Comparison of ENCODE assay signal across 8 cellular contexts in genomic region chr14:33948143-33948962, GRCh38. TPM values are rescaled to one million over a fixed set of nuclear protein-coding genes. Genes with fewer than 3 reads are reported as not detected.
DNase-seq lines count a peak whose midpoint lies in the region; TF ChIP-seq lines count a peak whose summit lies in the region.
"Had no signal": no experiment of that assay in that cellular context is flagged by ENCODE, and none has a peak within 500 bp of the region (broad histone marks: within the 10 kb centered on the region; RNA-seq: fewer than 3 reads in every experiment).

No MANE protein-coding gene starts in this region.

- no peak overlapping the region for H4K8ac ChIP-seq in trophoblast cell (ENCODE audit: low read depth, low read length)

- no peak overlapping the region for H2BK5ac ChIP-seq in trophoblast cell (ENCODE audit: low read depth, low read length, poor library complexity)

- peak; percentile 40 for DNase-seq in LNCaP clone FGC (ENCODE audit: low read depth)
- DNase-seq in trophoblast cell, result no peak
- DNase-seq in NCI-H2171 (lab: John Stamatoyannopoulos, UW), result no peak
- DNase-seq in MV-4-11 (lab: John Stamatoyannopoulos, UW), result no peak
- no peak for DNase-seq in GOT3 (lab: John Stamatoyannopoulos, UW)
- DNase-seq: RPMI8226 had no signal

- TF ChIP-seq CTCF in LNCaP clone FGC (IDR thresholded peaks at IDR 0.05; ENCODE audit: control insufficient read depth, extremely low read depth, insufficient read depth), result no peak

- no peak overlapping the region for H3K23ac ChIP-seq in trophoblast cell (ENCODE audit: low read length)

- H3K79me1 ChIP-seq in trophoblast cell (ENCODE audit: low read length), result peaks cover 4% of the 10 kb centered on the region

- H4K91ac ChIP-seq in trophoblast cell (ENCODE audit: low read depth, low read length), result no peak overlapping the region

- no peak overlapping the region for H3K14ac ChIP-seq in trophoblast cell (ENCODE audit: low read length)

- H2AFZ ChIP-seq in trophoblast cell (ENCODE audit: insufficient read depth, low read length, poor library complexity), result no peak overlapping the region

- H3K4me2 ChIP-seq in trophoblast cell (ENCODE audit: low read length), result peak overlapping the region; percentile 15

- no peak overlapping the region for H3K27ac ChIP-seq in duodenal mucosa (ENCODE audit: low read depth, low read length)
- H3K27ac ChIP-seq in trophoblast cell (ENCODE audit: low read depth, low read length), result no peak overlapping the region

- H2BK120ac ChIP-seq in trophoblast cell (ENCODE audit: insufficient read depth, low read length, poor library complexity), result no peak overlapping the region

- H2BK12ac ChIP-seq in trophoblast cell (ENCODE audit: low read length), result no peak overlapping the region

- no CpG with 5 or more reads among the region's 4 CpGs for WGBS in trophoblast cell (ENCODE audit: extremely low coverage, insufficient coverage, insufficient read length)

- H3K4me1 ChIP-seq in duodenal mucosa (ENCODE audit: control insufficient read depth in 1 of 2, insufficient read depth in 2 of 2, low read length in 2 of 2) (peaks cover 25 to 37% of the 10 kb centered on the region in 2 donors), trophoblast cell (ENCODE audit: control insufficient read depth in 1 of 2, insufficient read depth in 2 of 2, low read length in 2 of 2) (peaks cover 2 to 8% of the 10 kb centered on the region in 2 experiments)

- no peak overlapping the region for H3K18ac ChIP-seq in trophoblast cell (ENCODE audit: low read length)

- H3K79me2 ChIP-seq in trophoblast cell (ENCODE audit: control insufficient read depth, insufficient read depth, low read length, poor library complexity), result peaks cover 2% of the 10 kb centered on the region

- no peak overlapping the region for H4K12ac ChIP-seq in trophoblast cell (ENCODE audit: low read depth, low read length)

- no peaks in the 10 kb centered on the region for H3K9me3 ChIP-seq in duodenal mucosa (ENCODE audit: control insufficient read depth in 1 of 2, low read length in 2 of 2)
- no peaks in the 10 kb centered on the region for H3K9me3 ChIP-seq in trophoblast cell (ENCODE audit: insufficient read depth, low read depth, low read length)

- no peaks in the 10 kb centered on the region for H3K27me3 ChIP-seq in duodenal mucosa (ENCODE audit: control insufficient read depth in 1 of 2, insufficient read depth in 2 of 2, low read length in 2 of 2)
- peaks cover 8% of the 10 kb centered on the region for H3K27me3 ChIP-seq in trophoblast cell (ENCODE audit: insufficient read depth, low read length)

- H3K9ac ChIP-seq in duodenal mucosa (ENCODE audit: low read depth in 1 of 2, low read length in 2 of 2) (peak overlapping the region; percentile 60 to 61), trophoblast cell (ENCODE audit: low read length) (no peak overlapping the region)

- no peaks in the 10 kb centered on the region for H3K36me3 ChIP-seq in duodenal mucosa (ENCODE audit: control insufficient read depth in 1 of 2, insufficient read depth in 2 of 2, low read length in 2 of 2)
- no peaks in the 10 kb centered on the region for H3K36me3 ChIP-seq in trophoblast cell (ENCODE audit: control insufficient read depth in 1 of 2, insufficient read depth in 2 of 2, low read length in 2 of 2)

- no peak overlapping the region for H2AK5ac ChIP-seq in trophoblast cell (ENCODE audit: low read length)

- H3K4ac ChIP-seq in trophoblast cell (ENCODE audit: low read depth, low read length), result no peak overlapping the region

- H3K4me3 ChIP-seq in GM08714 (ENCODE audit: low read length), result peak overlapping the region; percentile 64; the same call in 1 of the 2 replicates
- H3K4me3 ChIP-seq in LNCaP clone FGC (ENCODE audit: low read depth, low read length), result peak overlapping the region; percentile 83
- H3K4me3 ChIP-seq in duodenal mucosa (ENCODE audit: low read depth in 1 of 2, low read length in 2 of 2), result peak overlapping the region; percentile 66 to 89
- H3K4me3 ChIP-seq in trophoblast cell (ENCODE audit: low read depth, low read length), result no peak overlapping the region

RNA-seq across cellular contexts. Expression of gene EGLN3, which starts 2.5 kb away (rescaled TPM):
- 40.4 and 40.5 TPM in 2 replicates for polyA plus RNA-seq in trophoblast cell (2013)
